Comparison of ENCODE assay signal across 18 cellular contexts in genomic region chr7:134820295-134820694, GRCh38.
"Had no signal": no experiment of that assay in that cellular context is flagged by ENCODE, and none has a peak within 500 bp of the region (broad histone marks: within the 10 kb centered on the region; RNA-seq: fewer than 3 reads in every experiment).

No MANE protein-coding gene starts in this region.

- H3K4me1 Mint-ChIP-seq: activated CD4-positive, alpha-beta T cell treated with anti-CD3 and anti-CD28 coated beads, Interleukin-2, amount 10 ng/mL, durations not matched to agents 24 days and 14 days; central memory CD8-positive, alpha-beta T cell had no signal

- H3K4me1 ChIP-seq: gastrocnemius medialis, psoas muscle, right lobe of liver, spleen, thyroid gland had no signal

- H3K9me3 ChIP-seq: gastrocnemius medialis, mucosa of descending colon, psoas muscle, right lobe of liver, spleen, thyroid gland had no signal

- H3K27me3 ChIP-seq: brain microvascular endothelial cell, gastrocnemius medialis, right lobe of liver, spleen, thyroid gland had no signal

- ATAC-seq: gastrocnemius medialis; mucosa of descending colon; natural killer cell treated with Interleukin-12 subunit alpha and Interleukin-12 subunit beta and Interleukin-15 and Interleukin-18, amount 100 ng/mL, for 72 hours; psoas muscle; right lobe of liver; WTC11 had no signal

- H3K4me3 Mint-ChIP-seq: activated CD4-positive, alpha-beta T cell treated with anti-CD3 and anti-CD28 coated beads, Interleukin-2, amount 10 ng/mL, durations not matched to agents 24 days and 14 days; activated naive CD8-positive, alpha-beta T cell; central memory CD8-positive, alpha-beta T cell; natural killer cell treated with Interleukin-12 subunit alpha and Interleukin-12 subunit beta and Interleukin-15 and Interleukin-18, amount 100 ng/mL, for 72 hours; WTC11 had no signal

- H3K27ac Mint-ChIP-seq: activated CD4-positive, alpha-beta T cell treated with anti-CD3 and anti-CD28 coated beads, Interleukin-2, amount 10 ng/mL, durations not matched to agents 24 days and 14 days; activated naive CD8-positive, alpha-beta T cell; natural killer cell treated with Interleukin-12 subunit alpha and Interleukin-12 subunit beta and Interleukin-15 and Interleukin-18, amount 100 ng/mL, for 72 hours; WTC11 had no signal

- H3K4me3 ChIP-seq: gastrocnemius medialis, mucosa of descending colon, psoas muscle, right lobe of liver, spleen, thyroid gland had no signal

- DNase-seq: activated CD4-positive, alpha-beta T cell treated with anti-CD3 and anti-CD28 coated beads, Interleukin-2, amount 10 ng/mL, durations not matched to agents 24 days and 14 days; activated gamma-delta T cell treated with Interleukin-2 at 50 U/mL for 16 hours; amygdala; brain microvascular endothelial cell; effector memory CD4-positive, alpha-beta T cell; gastrocnemius medialis; mammary epithelial cell; mucosa of descending colon; nucleus accumbens; psoas muscle; right lobe of liver; spleen; T-helper 2 cell; thyroid gland had no signal

- H3K9me3 Mint-ChIP-seq: activated CD4-positive, alpha-beta T cell treated with anti-CD3 and anti-CD28 coated beads, Interleukin-2, amount 10 ng/mL, durations not matched to agents 24 days and 14 days; central memory CD8-positive, alpha-beta T cell; natural killer cell treated with Interleukin-12 subunit alpha and Interleukin-12 subunit beta and Interleukin-15 and Interleukin-18, amount 100 ng/mL, for 72 hours; WTC11 had no signal

- H3K36me3 Mint-ChIP-seq: natural killer cell treated with Interleukin-12 subunit alpha and Interleukin-12 subunit beta and Interleukin-15 and Interleukin-18, amount 100 ng/mL, for 72 hours; WTC11 had no signal

- H3K27ac ChIP-seq: brain microvascular endothelial cell, gastrocnemius medialis, psoas muscle, right lobe of liver, spleen, thyroid gland had no signal

- H3K27me3 Mint-ChIP-seq: activated CD4-positive, alpha-beta T cell treated with anti-CD3 and anti-CD28 coated beads, Interleukin-2, amount 10 ng/mL, durations not matched to agents 24 days and 14 days; activated naive CD8-positive, alpha-beta T cell had no signal

- H3K36me3 ChIP-seq: gastrocnemius medialis, right lobe of liver, thyroid gland had no signal
